ENCODE assay signal across 26 cellular contexts in genomic region chr1:102181341-102181740, GRCh38.
"Had no signal": no experiment of that assay in that cellular context is flagged by ENCODE, and none has a peak within 500 bp of the region (broad histone marks: within the 10 kb centered on the region; RNA-seq: fewer than 3 reads in every experiment).

No MANE protein-coding gene starts in this region.

- ATAC-seq: stimulated activated effector memory CD8-positive, alpha-beta T cell treated with anti-CD3 and anti-CD28 coated beads, Interleukin-12 subunit alpha, Interleukin-12 subunit beta, amount 100 ng/mL, for 72 hours; stimulated activated memory B cell treated with anti-CD40 and anti-IgM and Interleukin-4, amounts not matched to agents 10 μg/mL and 1 μg/mL and 100 μg/mL, for 72 hours; stimulated activated naive B cell treated with anti-CD40 and anti-IgM and Interleukin-4, amounts not matched to agents 10 μg/mL and 1 μg/mL and 100 μg/mL, for 72 hours; stimulated activated naive CD8-positive, alpha-beta T cell treated with anti-CD3 and anti-CD28 coated beads, Interleukin-15, amount 100 ng/mL, for 72 hours; stimulated activated naive CD8-positive, alpha-beta T cell treated with anti-CD3 and anti-CD28 coated beads, Interleukin-15, Interleukin-2, amounts not matched to agents 100 U/mL and 50 U/mL, for 24 hours; upper lobe of right lung had no signal

- H3K9me3 ChIP-seq: stomach, suprapubic skin, testis, thoracic aorta, thyroid gland, tibial artery, tibial nerve, transverse colon, upper lobe of left lung, upper lobe of right lung, uterus, vagina had no signal

- H3K27ac ChIP-seq: stomach, suprapubic skin, testis, thoracic aorta, thyroid gland, tibial artery, tibial nerve, transverse colon, upper lobe of left lung, upper lobe of right lung, uterus, vagina had no signal

- H3K4me1 ChIP-seq: stomach, suprapubic skin, testis, thyroid gland, tibial artery, tibial nerve, transverse colon, upper lobe of left lung, upper lobe of right lung, uterus, vagina had no signal

- H3K4me3 ChIP-seq: stomach, suprapubic skin, testis, thoracic aorta, thyroid gland, tibial artery, tibial nerve, transverse colon, upper lobe of left lung, upper lobe of right lung, uterus, vagina had no signal

- H3K36me3 ChIP-seq: stomach, suprapubic skin, thoracic aorta, thyroid gland, tibial artery, tibial nerve, transverse colon, upper lobe of left lung, upper lobe of right lung, uterus, vagina had no signal

- H3K27me3 ChIP-seq: stomach, suprapubic skin, testis, thyroid gland, tibial artery, tibial nerve, transverse colon, upper lobe of left lung, upper lobe of right lung, uterus, vagina had no signal

- DNase-seq: stimulated activated CD4-positive, alpha-beta T cell treated with anti-CD3 and anti-CD28 coated beads, Interleukin-2, amount 100 ng/mL, for 48 hours; stimulated activated CD4-positive, alpha-beta T cell treated with anti-CD3 and anti-CD28 coated beads, Interleukin-4, amount 100 ng/mL, for 1 hour; stimulated activated CD4-positive, alpha-beta T cell treated with anti-CD3 and anti-CD28 coated beads, Interleukin-4, amount 100 ng/mL, for 24 hours; stimulated activated CD4-positive, alpha-beta T cell treated with anti-CD3 and anti-CD28 coated beads, Interleukin-4, amount 100 ng/mL, for 4 hours; stimulated activated CD8-positive, alpha-beta memory T cell treated with anti-CD3 and anti-CD28 coated beads, Interleukin-4, amount 100 ng/mL, for 48 hours; stimulated activated naive B cell treated with anti-CD40 and anti-IgM and Interleukin-4, amounts not matched to agents 10 μg/mL and 1 μg/mL and 100 μg/mL, for 72 hours; stimulated activated naive CD4-positive, alpha-beta T cell; stimulated activated naive CD4-positive, alpha-beta T cell treated with Interleukin-2 at 50 U/mL for 16 hours; stimulated activated naive CD8-positive, alpha-beta T cell treated with anti-CD3 and anti-CD28 coated beads, Interleukin-15, amount 100 ng/mL, for 72 hours; stimulated activated naive CD8-positive, alpha-beta T cell treated with anti-CD3 and anti-CD28 coated beads, Interleukin-15, Interleukin-2, amounts not matched to agents 100 U/mL and 50 U/mL, for 24 hours; stomach; substantia nigra; testis; thyroid gland; tibial artery; transverse colon; trophoblast cell; upper lobe of left lung; upper lobe of right lung; uterus had no signal
